Comparison of ENCODE assay signal across 18 cellular contexts in genomic region chr9:121178676-121179372, GRCh38. TPM values are rescaled to one million over a fixed set of nuclear protein-coding genes. Genes with fewer than 3 reads are reported as not detected.
DNase-seq lines count a peak whose midpoint lies in the region; ATAC-seq, FAIRE-seq and TF ChIP-seq lines count a peak whose summit lies in the region.
"Had no signal": no experiment of that assay in that cellular context is flagged by ENCODE, and none has a peak within 500 bp of the region (broad histone marks: within the 10 kb centered on the region; RNA-seq: fewer than 3 reads in every experiment).

No MANE protein-coding gene starts in this region.

- intact Hi-C loops in left colon (cut with DNase I, micrococcal nuclease) = no loop called here

- H4K20me1 ChIP-seq in SU-DHL-6 (ENCODE audit: low read depth, low read length) = no peaks in the 10 kb centered on the region

- 30 to 67% (median 42%) methylated on average over 6 of the region's 6 CpGs for WGBS in small intestine, 3 donors

- H3K4me2 ChIP-seq in SU-DHL-6 (ENCODE audit: low read depth, low read length, poor library complexity, severe bottlenecking) = no peak overlapping the region

- no peaks in the 10 kb centered on the region for H3K27me3 Mint-ChIP-seq in activated T-cell treated with anti-CD3 and anti-CD28 coated beads, Interleukin-2, amount 50 U/mL, for 72 hours (ENCODE audit: low read depth)
- H3K27me3 Mint-ChIP-seq: type B pancreatic cell had no signal

- no peak overlapping the region for H3K9ac ChIP-seq in SU-DHL-6 (ENCODE audit: low read length)

- no peak for FAIRE-seq in small intestine (lab: Jason Lieb, UNC)

- no peak overlapping the region for H2AFZ ChIP-seq in SU-DHL-6 (ENCODE audit: low read depth, low read length, severe bottlenecking)

- peak overlapping the region; percentile 70 for H3K27ac Mint-ChIP-seq in activated T-cell treated with anti-CD3 and anti-CD28 coated beads, Interleukin-2, amount 50 U/mL, for 72 hours
- H3K27ac Mint-ChIP-seq: type B pancreatic cell had no signal

- no peaks in the 10 kb centered on the region for H3K4me1 ChIP-seq in small intestine (ENCODE audit: control insufficient read depth in 2 of 2, insufficient read depth in 1 of 2, low read depth in 1 of 2, low read length in 1 of 2)

- H3K4me3 ChIP-seq in SU-DHL-6 (ENCODE audit: insufficient read depth, low read length, poor library complexity, severe bottlenecking) (no peak overlapping the region), small intestine (ENCODE audit: low read depth in 1 of 2, low read length in 2 of 2) (no peak overlapping the region)
- H3K4me3 ChIP-seq: gastroesophageal sphincter, lung had no signal

- H3K36me3 Mint-ChIP-seq in activated T-cell treated with anti-CD3 and anti-CD28 coated beads, Interleukin-2, amount 50 U/mL, for 72 hours (ENCODE audit: insufficient read depth in 2 of 2) = peaks cover 5 to 27% of the 10 kb centered on the region in 2 donors

- H3K36me3 ChIP-seq in SU-DHL-6 (ENCODE audit: low read length) (peaks cover 42% of the 10 kb centered on the region), small intestine (ENCODE audit: control insufficient read depth in 2 of 2, insufficient read depth in 2 of 2, low read length in 2 of 2) (peaks cover 4 to 7% of the 10 kb centered on the region in 2 donors)

- H3K79me2 ChIP-seq in SU-DHL-6 (ENCODE audit: insufficient read depth, low read length) = peaks cover 18% of the 10 kb centered on the region

- H3K9me3 ChIP-seq in SU-DHL-6 (ENCODE audit: insufficient read depth, low read length) (no peaks in the 10 kb centered on the region), small intestine (ENCODE audit: control insufficient read depth, low read depth) (no peaks in the 10 kb centered on the region)
- H3K9me3 ChIP-seq: gastroesophageal sphincter had no signal

- H3K4me3 Mint-ChIP-seq in activated T-cell treated with anti-CD3 and anti-CD28 coated beads, Interleukin-2, amount 50 U/mL, for 72 hours = no peak overlapping the region
- H3K4me3 Mint-ChIP-seq: brain, type B pancreatic cell had no signal

- H3K27me3 ChIP-seq in SU-DHL-6 (ENCODE audit: low read length) = no peaks in the 10 kb centered on the region
- no peaks in the 10 kb centered on the region for H3K27me3 ChIP-seq in small intestine (ENCODE audit: control insufficient read depth in 2 of 2, insufficient read depth in 2 of 2, low read length in 2 of 2)
- H3K27me3 ChIP-seq: gastroesophageal sphincter had no signal

- peaks cover 12% of the 10 kb centered on the region for H3K4me1 Mint-ChIP-seq in activated T-cell treated with anti-CD3 and anti-CD28 coated beads, Interleukin-2, amount 50 U/mL, for 72 hours (ENCODE audit: low read depth)

- peak in 1 of 2 donors; percentile 40 for ATAC-seq in activated T-cell treated with anti-CD3 and anti-CD28 coated beads, Interleukin-2, amount 50 U/mL, for 72 hours (replicated peaks in 1 of 2)
- ATAC-seq in left colon (peak; percentile 20), GM21825 (IDR thresholded peaks at IDR 0.05; ENCODE audit: unreplicated experiment) (no peak), GM18519 (IDR thresholded peaks at IDR 0.05; ENCODE audit: low FRiP score, unreplicated experiment) (no peak)
- ATAC-seq: gastroesophageal sphincter; stimulated activated naive CD8-positive, alpha-beta T cell treated with anti-CD3 and anti-CD28 coated beads, Interleukin-15, Interleukin-2, amounts not matched to agents 100 U/mL and 50 U/mL, for 24 hours had no signal

- TF ChIP-seq CTCF in SU-DHL-6 (IDR thresholded peaks at IDR 0.05; ENCODE audit: insufficient read depth, low read length, poor library complexity, severe bottlenecking) = no peak

- 0 out of 2 replicates have a peak overlapping the region, but pooled peaks have one; percentile 1 for H3K27ac ChIP-seq in SU-DHL-6 (ENCODE audit: low read depth, low read length)
- no peak overlapping the region for H3K27ac ChIP-seq in small intestine (ENCODE audit: low read depth in 1 of 2, low read length in 1 of 2)

- H3F3A ChIP-seq in SU-DHL-6 (ENCODE audit: insufficient read depth) = peaks cover 71% of the 10 kb centered on the region

- no peak for DNase-seq in activated T-cell treated with anti-CD3 and anti-CD28 coated beads, Interleukin-2, amount 50 U/mL, for 72 hours
- no peak for DNase-seq in activated T-cell treated with anti-CD3 and anti-CD28 coated beads for 4 hours
- DNase-seq in left colon = no peak
- DNase-seq in small intestine = peak; percentile 36
- DNase-seq in COLO668 (lab: John Stamatoyannopoulos, UW; ENCODE audit: unreplicated experiment) = no peak
- DNase-seq: activated gamma-delta T cell treated with Interleukin-2 at 50 U/mL for 16 hours; cortex of kidney; MV-4-11; NCI-H510A; stimulated activated CD4-positive, alpha-beta T cell treated with anti-CD3 and anti-CD28 coated beads, Interleukin-15, amount 100 ng/mL, for 24 hours; stimulated activated naive CD8-positive, alpha-beta T cell treated with anti-CD3 and anti-CD28 coated beads, Interleukin-15, Interleukin-2, amounts not matched to agents 100 U/mL and 50 U/mL, for 24 hours had no signal

- H3K9me3 Mint-ChIP-seq in activated T-cell treated with anti-CD3 and anti-CD28 coated beads, Interleukin-2, amount 50 U/mL, for 72 hours = no peaks in the 10 kb centered on the region
- H3K9me3 Mint-ChIP-seq: brain, type B pancreatic cell had no signal

- H3K9me2 ChIP-seq in SU-DHL-6 (replicated peaks; ENCODE audit: insufficient read depth, low read length) = no peaks in the 10 kb centered on the region

RNA-seq across cellular contexts. Expression of gene RAB14, which starts 22.8 kb away (rescaled TPM):
- total RNA-seq in activated T-cell treated with anti-CD3 and anti-CD28 coated beads, Interleukin-2, amount 50 U/mL, for 72 hours = 10 to 100 TPM; 56.2 to 63.7 TPM
- 10 to 100 TPM; 87.1 to 93.1 TPM for total RNA-seq in left colon
- polyA plus RNA-seq in small intestine = 10 to 100 TPM; 36.3 to 41.8 (median 39.4) TPM
